ENCODE assay signal across 1 cellular context in genomic region chr9:259405-260404, GRCh38.
A peak's percentile ranks its signal among the peaks of the same experiment; 100 is the strongest.
TF ChIP-seq lines count a peak whose summit lies in the region.

No MANE protein-coding gene starts in this region.

TF ChIP-seq in K562, 482 proteins besides CTCF, POLR2A, EP300 and RAD21 (continued from another document and continues in another):
- TF ChIP-seq, protein P1, sequence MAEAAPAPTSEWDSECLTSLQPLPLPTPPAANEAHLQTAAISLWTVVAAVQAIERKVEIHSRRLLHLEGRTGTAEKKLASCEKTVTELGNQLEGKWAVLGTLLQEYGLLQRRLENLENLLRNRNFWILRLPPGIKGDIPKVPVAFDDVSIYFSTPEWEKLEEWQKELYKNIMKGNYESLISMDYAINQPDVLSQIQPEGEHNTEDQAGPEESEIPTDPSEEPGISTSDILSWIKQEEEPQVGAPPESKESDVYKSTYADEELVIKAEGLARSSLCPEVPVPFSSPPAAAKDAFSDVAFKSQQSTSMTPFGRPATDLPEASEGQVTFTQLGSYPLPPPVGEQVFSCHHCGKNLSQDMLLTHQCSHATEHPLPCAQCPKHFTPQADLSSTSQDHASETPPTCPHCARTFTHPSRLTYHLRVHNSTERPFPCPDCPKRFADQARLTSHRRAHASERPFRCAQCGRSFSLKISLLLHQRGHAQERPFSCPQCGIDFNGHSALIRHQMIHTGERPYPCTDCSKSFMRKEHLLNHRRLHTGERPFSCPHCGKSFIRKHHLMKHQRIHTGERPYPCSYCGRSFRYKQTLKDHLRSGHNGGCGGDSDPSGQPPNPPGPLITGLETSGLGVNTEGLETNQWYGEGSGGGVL (CRISPR knock-in tag; IDR thresholded peaks at IDR 0.05), result no peak
- TF ChIP-seq HLTF (IDR thresholded peaks at IDR 0.05), result no peak
- no peak for TF ChIP-seq THRA (IDR thresholded peaks at IDR 0.05)
- 0 out of 2 replicates have a peak, but pooled peaks have one; percentile 23 for TF ChIP-seq CXXC5 (CRISPR knock-in tag; IDR thresholded peaks at IDR 0.05)
- no peak for TF ChIP-seq PML (IDR thresholded peaks at IDR 0.05; ENCODE audit: low read length)
- TF ChIP-seq, protein P2, sequence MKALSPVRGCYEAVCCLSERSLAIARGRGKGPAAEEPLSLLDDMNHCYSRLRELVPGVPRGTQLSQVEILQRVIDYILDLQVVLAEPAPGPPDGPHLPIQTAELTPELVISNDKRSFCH (CRISPR knock-in tag; IDR thresholded peaks at IDR 0.05), result no peak
- TF ChIP-seq, protein P2 (tag; IDR thresholded peaks at IDR 0.05), result peak; percentile 46; the same call in 1 of the 2 replicates
- no peak for TF ChIP-seq ZNF512 (tag; IDR thresholded peaks at IDR 0.05)
- TF ChIP-seq FOXK2 (conservative IDR thresholded peaks at IDR 0.05 in 1 of 2, IDR thresholded peaks at IDR 0.05 in 1 of 2; ENCODE audit: low read depth in 2 of 2), result peak in 1 of 2 experiments; percentile 9; a peak in 1 of 4 replicates
- peak; percentile 48; the same call in 1 of the 2 replicates for TF ChIP-seq MTA2 (IDR thresholded peaks at IDR 0.05; ENCODE audit: low read depth)
- no peak for TF ChIP-seq SP2 (IDR thresholded peaks at IDR 0.05; ENCODE audit: extremely low read depth, low read depth, low read length, poor library complexity, severe bottlenecking)
- TF ChIP-seq CTBP1 (IDR thresholded peaks at IDR 0.05; ENCODE audit: borderline replicate concordance), result peak; percentile 22; the same call in 1 of the 2 replicates
- no peak for TF ChIP-seq MED1 (CRISPR knock-in tag; IDR thresholded peaks at IDR 0.05; ENCODE audit: borderline replicate concordance)
- TF ChIP-seq SOX6 (IDR thresholded peaks at IDR 0.05), result peak; percentile 98
- TF ChIP-seq, protein P3, sequence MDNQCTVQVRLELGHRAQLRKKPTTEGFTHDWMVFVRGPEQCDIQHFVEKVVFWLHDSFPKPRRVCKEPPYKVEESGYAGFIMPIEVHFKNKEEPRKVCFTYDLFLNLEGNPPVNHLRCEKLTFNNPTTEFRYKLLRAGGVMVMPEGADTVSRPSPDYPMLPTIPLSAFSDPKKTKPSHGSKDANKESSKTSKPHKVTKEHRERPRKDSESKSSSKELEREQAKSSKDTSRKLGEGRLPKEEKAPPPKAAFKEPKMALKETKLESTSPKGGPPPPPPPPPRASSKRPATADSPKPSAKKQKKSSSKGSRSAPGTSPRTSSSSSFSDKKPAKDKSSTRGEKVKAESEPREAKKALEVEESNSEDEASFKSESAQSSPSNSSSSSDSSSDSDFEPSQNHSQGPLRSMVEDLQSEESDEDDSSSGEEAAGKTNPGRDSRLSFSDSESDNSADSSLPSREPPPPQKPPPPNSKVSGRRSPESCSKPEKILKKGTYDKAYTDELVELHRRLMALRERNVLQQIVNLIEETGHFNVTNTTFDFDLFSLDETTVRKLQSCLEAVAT (IDR thresholded peaks at IDR 0.05), result peak in 1 of 2 experiments; percentile 54; a peak in 1 of 4 replicates
- TF ChIP-seq ZNF592 (IDR thresholded peaks at IDR 0.05), result peak; percentile 54; the same call in 1 of the 2 replicates
- TF ChIP-seq STAT6 (CRISPR knock-in tag; IDR thresholded peaks at IDR 0.05), result no peak
- no peak for TF ChIP-seq ZNF436 (CRISPR knock-in tag; IDR thresholded peaks at IDR 0.05)
- peak; percentile 33; the same call in 1 of the 2 replicates for TF ChIP-seq SMAD4 (CRISPR knock-in tag; conservative IDR thresholded peaks at IDR 0.05)
- 0 out of 2 replicates have a peak, but pooled peaks have one; percentile 11 for TF ChIP-seq MYNN (IDR thresholded peaks at IDR 0.05)
- no peak for TF ChIP-seq MYNN (CRISPR knock-in tag; IDR thresholded peaks at IDR 0.05)
- no peak for TF ChIP-seq CHCHD3 (CRISPR knock-in tag; IDR thresholded peaks at IDR 0.05)
- TF ChIP-seq FOXA1 (IDR thresholded peaks at IDR 0.05; ENCODE audit: borderline replicate concordance), result no peak
- peak in 1 of 2 experiments; percentile 63; a peak in 1 of 4 replicates for TF ChIP-seq RCOR1 (IDR thresholded peaks at IDR 0.05; ENCODE audit: borderline replicate concordance in 1 of 2, low read depth in 2 of 2, low read length in 2 of 2)
- no peak for TF ChIP-seq U2AF2 (optimal IDR thresholded peaks at IDR 0.05; ENCODE audit: low read depth, low read length)
- peak; percentile 86 for TF ChIP-seq ARID1B (IDR thresholded peaks at IDR 0.05)
- TF ChIP-seq HNRNPK (IDR thresholded peaks at IDR 0.05; ENCODE audit: low read depth, low read length, poor library complexity, severe bottlenecking), result no peak
- TF ChIP-seq EZH2 (IDR thresholded peaks at IDR 0.05; ENCODE audit: borderline replicate concordance, low read depth, low read length), result no peak
- no peak for TF ChIP-seq KDM4B (IDR thresholded peaks at IDR 0.05; ENCODE audit: borderline replicate concordance in 2 of 2, low read depth in 1 of 2)
- peak; percentile 68 for TF ChIP-seq TEAD4 (IDR thresholded peaks at IDR 0.05; ENCODE audit: low read length)
- TF ChIP-seq TEAD4 (CRISPR knock-in tag; IDR thresholded peaks at IDR 0.05; ENCODE audit: borderline replicate concordance), result no peak
- peak; percentile 66 for TF ChIP-seq TCF3 (CRISPR knock-in tag; IDR thresholded peaks at IDR 0.05)
- no peak for TF ChIP-seq KLF16 (IDR thresholded peaks at IDR 0.05)
- TF ChIP-seq SMARCE1 (IDR thresholded peaks at IDR 0.05), result 0 out of 2 replicates have a peak, but pooled peaks have one; percentile 55
- no peak for TF ChIP-seq ETV6 (IDR thresholded peaks at IDR 0.05; ENCODE audit: borderline replicate concordance in 1 of 2, low read depth in 2 of 2, low read length in 1 of 2)
- no peak for TF ChIP-seq ETV6 (CRISPR knock-in tag; IDR thresholded peaks at IDR 0.05; ENCODE audit: borderline replicate concordance)
- 0 out of 2 replicates have a peak, but pooled peaks have one; percentile 34 for TF ChIP-seq MEF2D (tag; conservative IDR thresholded peaks at IDR 0.05; ENCODE audit: low read depth)
- TF ChIP-seq DMBX1 (CRISPR knock-in tag; IDR thresholded peaks at IDR 0.05; ENCODE audit: borderline replicate concordance), result peak; percentile 23; the same call in 1 of the 2 replicates
- no peak for TF ChIP-seq ELF4 (CRISPR knock-in tag; IDR thresholded peaks at IDR 0.05)
- peak in 1 of 2 experiments; percentile 59; a peak in 1 of 4 replicates for TF ChIP-seq KDM1A (IDR thresholded peaks at IDR 0.05)
- no peak for TF ChIP-seq SMAD1 (IDR thresholded peaks at IDR 0.05; ENCODE audit: low read depth, low read length, partially characterized antibody)
- peak in 1 of 2 experiments; percentile 36; a peak in 1 of 4 replicates for TF ChIP-seq HDAC1 (IDR thresholded peaks at IDR 0.05)
- TF ChIP-seq ESRRA (IDR thresholded peaks at IDR 0.05; ENCODE audit: borderline replicate concordance, low read depth), result peak; percentile 28; the same call in 1 of the 2 replicates
- no peak for TF ChIP-seq ZNF655 (CRISPR knock-in tag; IDR thresholded peaks at IDR 0.05)
- TF ChIP-seq ZNF518B (CRISPR knock-in tag; IDR thresholded peaks at IDR 0.05), result no peak
